ENCODE assay signal across 23 cellular contexts in the genomic region with DNA sequence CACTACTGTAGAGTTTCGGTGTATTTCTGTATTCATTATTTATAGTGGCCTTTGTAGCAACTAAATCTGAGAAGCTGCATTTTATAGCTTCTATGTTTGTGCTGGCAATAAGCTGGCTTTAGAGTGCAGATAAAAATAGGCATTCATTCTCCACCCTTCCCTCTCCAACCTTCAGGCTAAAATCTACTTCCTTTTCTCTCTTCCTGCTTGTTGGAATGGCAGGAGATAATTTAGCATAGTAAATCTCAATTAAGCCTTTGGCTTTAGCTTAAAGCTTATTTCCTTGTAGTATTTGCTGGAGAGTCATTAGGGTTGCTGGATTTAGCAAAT. TPM values are rescaled to one million over a fixed set of nuclear protein-coding genes. Genes with fewer than 3 reads are reported as not detected.
DNase-seq lines count a peak whose midpoint lies in the region; ATAC-seq and TF ChIP-seq lines count a peak whose summit lies in the region.
"Had no signal": no experiment of that assay in that cellular context is flagged by ENCODE, and none has a peak within 500 bp of the region (broad histone marks: within the 10 kb centered on the region; RNA-seq: fewer than 3 reads in every experiment).

No MANE protein-coding gene starts in this region.

- no peak overlapping the region for H2BK15ac ChIP-seq in mesenchymal stem cell (ENCODE audit: low read depth, poor library complexity, severe bottlenecking)

- no peaks in the 10 kb centered on the region for H3K9me2 ChIP-seq in hepatocyte (replicated peaks; ENCODE audit: insufficient read depth)

- H3K4me3 ChIP-seq in hepatocyte (no peak overlapping the region), spleen (no peak overlapping the region), mesenchymal stem cell (ENCODE audit: insufficient read depth in 1 of 2, low read depth in 1 of 2, low read length in 2 of 2) (no peak overlapping the region)
- H3K4me3 ChIP-seq in CD8-positive, alpha-beta T cell (ENCODE audit: low read depth, low read length) = no peak overlapping the region
- H3K4me3 ChIP-seq: adrenal gland, GM12878, right lobe of liver, upper lobe of left lung had no signal

- no peak overlapping the region for H2BK120ac ChIP-seq in mesenchymal stem cell (ENCODE audit: low read depth, low read length)

- no peak overlapping the region for H2BK5ac ChIP-seq in mesenchymal stem cell (ENCODE audit: low read depth, low read length, poor library complexity, severe bottlenecking)

- CTCF ChIA-PET in CD8-positive, alpha-beta T cell (lab: Charles Lee) = interaction anchor here (0.7 kb wide), 1 partner anchor 22 kb away, joined by 3 read pairs; no protein-coding TSS in a partner anchor

- no peak overlapping the region for H3K4me3 Mint-ChIP-seq in CD8-positive, alpha-beta T cell
- H3K4me3 Mint-ChIP-seq: T-helper 1 cell treated with Interleukin-12 subunit alpha and Interleukin-12 subunit beta and Interleukin-4 antibody, amounts not matched to agents 30 μg/mL and 1 μg/mL, for 36 hours had no signal

- DNase-seq in NCI-H2196 (lab: John Stamatoyannopoulos, UW; ENCODE audit: unreplicated experiment) (peak; percentile 13), NCI-H2196 treated with DMSO at 0.1 percent for 48 hours (lab: John Stamatoyannopoulos, UW; ENCODE audit: unreplicated experiment) (no peak), NCI-H82 (lab: John Stamatoyannopoulos, UW) (peak; percentile 41), hepatocyte (ENCODE audit: low spot score) (no peak), spleen (no peak), Kasumi-1 (lab: John Stamatoyannopoulos, UW) (no peak), mesenchymal stem cell (no peak)
- no peak for DNase-seq in CD8-positive, alpha-beta T cell
- DNase-seq: 8988T; activated CD4-positive, alpha-beta T cell treated with anti-CD3 and anti-CD28 coated beads, Interleukin-2, amount 50 U/mL, for 4 hours; activated gamma-delta T cell; adrenal gland; BE2C; effector CD4-positive, alpha-beta T cell; NCI-H1694 treated with DMSO at 0.1 percent for 48 hours; right lobe of liver; SIG-M5; stimulated activated CD4-positive, alpha-beta T cell treated with anti-CD3 and anti-CD28 coated beads, Interleukin-2, amount 100 ng/mL, for 24 hours; stimulated activated naive CD8-positive, alpha-beta T cell treated with anti-CD3 and anti-CD28 coated beads, Interleukin-15, Interleukin-2, amounts not matched to agents 100 U/mL and 50 U/mL, for 24 hours; WERI-Rb-1 had no signal

- peak overlapping the region; percentile 45 for H3K4me2 ChIP-seq in hepatocyte
- H3K4me2 ChIP-seq in mesenchymal stem cell (ENCODE audit: low read length, poor library complexity, severe bottlenecking) = no peak overlapping the region

- H3K9me3 Mint-ChIP-seq in CD8-positive, alpha-beta T cell = no peaks in the 10 kb centered on the region
- H3K9me3 Mint-ChIP-seq: T-helper 1 cell treated with Interleukin-12 subunit alpha and Interleukin-12 subunit beta and Interleukin-4 antibody, amounts not matched to agents 30 μg/mL and 1 μg/mL, for 36 hours had no signal

- H3K4ac ChIP-seq in mesenchymal stem cell (ENCODE audit: low read depth in 1 of 2, low read length in 2 of 2) = no peak overlapping the region

- no peak overlapping the region for H4K8ac ChIP-seq in mesenchymal stem cell (ENCODE audit: low read length)

- H3K14ac ChIP-seq in mesenchymal stem cell (ENCODE audit: low read length in 2 of 2) = no peak overlapping the region

- no peak overlapping the region for H2BK12ac ChIP-seq in mesenchymal stem cell (ENCODE audit: low read length in 2 of 2)

- no peak for TF ChIP-seq POLR2A in spleen (IDR thresholded peaks at IDR 0.05)

- peaks cover 10% of the 10 kb centered on the region for H3K4me1 Mint-ChIP-seq in CD8-positive, alpha-beta T cell (ENCODE audit: low read depth)

- no peak overlapping the region for H3K27ac ChIP-seq in hepatocyte
- peak overlapping the region; percentile 6 to 77 (median 64) for H3K27ac ChIP-seq in spleen
- H3K27ac ChIP-seq in mesenchymal stem cell (ENCODE audit: low read length, poor library complexity, severe bottlenecking) = no peak overlapping the region
- no peak overlapping the region for H3K27ac ChIP-seq in CD8-positive, alpha-beta T cell (ENCODE audit: low read depth, low read length)
- H3K27ac ChIP-seq: right lobe of liver, upper lobe of left lung, WERI-Rb-1 had no signal

- intact Hi-C loops in spleen (cut with DNase I; ENCODE audit: low total_unique reads) = no loop called here
- intact Hi-C loops in CD8-positive, alpha-beta T cell (cut with DNase I, micrococcal nuclease) = no loop called here

- H4K20me1 ChIP-seq in hepatocyte (ENCODE audit: insufficient read depth, poor library complexity, severe bottlenecking) = no peaks in the 10 kb centered on the region

- H2AFZ ChIP-seq in hepatocyte (no peak overlapping the region), mesenchymal stem cell (ENCODE audit: low read depth, low read length) (no peak overlapping the region)

- no peak overlapping the region for H3K27ac Mint-ChIP-seq in CD8-positive, alpha-beta T cell
- H3K27ac Mint-ChIP-seq: T-helper 1 cell treated with Interleukin-12 subunit alpha and Interleukin-12 subunit beta and Interleukin-4 antibody, amounts not matched to agents 30 μg/mL and 1 μg/mL, for 36 hours had no signal

- H3K4me1 ChIP-seq in hepatocyte (ENCODE audit: insufficient read depth) (peaks cover 21% of the 10 kb centered on the region), spleen (peaks cover 6 to 70% (median 41%) of the 10 kb centered on the region in 6 donors), mesenchymal stem cell (ENCODE audit: control insufficient read depth, insufficient read depth, low read depth, low read length) (no peaks in the 10 kb centered on the region)
- no peaks in the 10 kb centered on the region for H3K4me1 ChIP-seq in CD8-positive, alpha-beta T cell (ENCODE audit: insufficient read depth, low read length)
- H3K4me1 ChIP-seq: BE2C had no signal

- no peak for TF ChIP-seq CTCF in hepatocyte (IDR thresholded peaks at IDR 0.05; ENCODE audit: poor library complexity)
- no peak for TF ChIP-seq CTCF in spleen (IDR thresholded peaks at IDR 0.05 in 8 of 11, conservative IDR thresholded peaks at IDR 0.05 in 3 of 11)
- no peak for TF ChIP-seq CTCF in CD8-positive, alpha-beta T cell (IDR thresholded peaks at IDR 0.05)

- no peak overlapping the region for H3K18ac ChIP-seq in mesenchymal stem cell (ENCODE audit: low read depth in 1 of 2, low read length in 2 of 2)

- H2AK5ac ChIP-seq in mesenchymal stem cell (ENCODE audit: low read length, severe bottlenecking) = no peak overlapping the region

- POLR2A ChIA-PET in CD8-positive, alpha-beta T cell (lab: Charles Lee) = no interaction called here

- 35% methylated on average over 1 of the region's 1 CpG for WGBS in hepatocyte (ENCODE audit: low lambda C conversion rate, missing lambda C conversion rate)
- WGBS in spleen, 5 donors = 55 to 73% (median 64%) methylated on average over 1 of the region's 1 CpG
- WGBS in mesenchymal stem cell = no CpG with 5 or more reads among the region's 1 CpG

- no peak overlapping the region for H3K23ac ChIP-seq in mesenchymal stem cell (ENCODE audit: low read length in 2 of 2)

- H3K9me3 ChIP-seq in hepatocyte (ENCODE audit: low read depth) (no peaks in the 10 kb centered on the region), spleen (no peaks in the 10 kb centered on the region), mesenchymal stem cell (ENCODE audit: control insufficient read depth, low read length) (no peaks in the 10 kb centered on the region)
- no peaks in the 10 kb centered on the region for H3K9me3 ChIP-seq in CD8-positive, alpha-beta T cell (ENCODE audit: low read length)
- H3K9me3 ChIP-seq: adrenal gland, BE2C, right lobe of liver, upper lobe of left lung had no signal

- no peaks in the 10 kb centered on the region for H3K79me2 ChIP-seq in hepatocyte

- no peaks in the 10 kb centered on the region for H3K79me1 ChIP-seq in mesenchymal stem cell (replicated peaks; ENCODE audit: low read length, poor library complexity, severe bottlenecking)

- ATAC-seq in CD8-positive, alpha-beta T cell = no peak
- ATAC-seq: GM12878; stimulated activated naive CD8-positive, alpha-beta T cell treated with anti-CD3 and anti-CD28 coated beads, Interleukin-15, Interleukin-2, amounts not matched to agents 100 U/mL and 50 U/mL, for 24 hours had no signal

- H3K36me3 Mint-ChIP-seq in CD8-positive, alpha-beta T cell = no peaks in the 10 kb centered on the region

- peaks cover 9% of the 10 kb centered on the region for H3K27me3 Mint-ChIP-seq in CD8-positive, alpha-beta T cell (ENCODE audit: low read depth)

- H3K36me3 ChIP-seq in hepatocyte (replicated peaks; ENCODE audit: insufficient read depth, low read depth) (no peaks in the 10 kb centered on the region), spleen (no peaks in the 10 kb centered on the region), mesenchymal stem cell (ENCODE audit: control insufficient read depth in 1 of 2, insufficient read depth in 2 of 2, low read depth in 1 of 2, low read length in 2 of 2) (no peaks in the 10 kb centered on the region)
- no peaks in the 10 kb centered on the region for H3K36me3 ChIP-seq in CD8-positive, alpha-beta T cell (ENCODE audit: insufficient read depth, low read length)
- H3K36me3 ChIP-seq: adrenal gland, BE2C, right lobe of liver, upper lobe of left lung, WERI-Rb-1 had no signal

- no peak overlapping the region for H4K91ac ChIP-seq in mesenchymal stem cell (ENCODE audit: low read length)

- no peak overlapping the region for H3K9ac ChIP-seq in mesenchymal stem cell (ENCODE audit: low read length)

- H3K27me3 ChIP-seq in hepatocyte (no peaks in the 10 kb centered on the region), spleen (replicated peaks in 1 of 7) (no peaks in the 10 kb centered on the region), mesenchymal stem cell (ENCODE audit: control insufficient read depth in 1 of 2, insufficient read depth in 1 of 2, low read length in 2 of 2) (peaks cover 0 to 9% of the 10 kb centered on the region in 2 experiments)
- H3K27me3 ChIP-seq in CD8-positive, alpha-beta T cell (ENCODE audit: insufficient read depth, low read length) = no peaks in the 10 kb centered on the region
- H3K27me3 ChIP-seq: adrenal gland, right lobe of liver, upper lobe of left lung had no signal

RNA-seq across cellular contexts. Expression of gene CPVL, which starts 58.5 kb away (rescaled TPM):
- 26.2 and 36.6 TPM in 2 replicates for total RNA-seq in hepatocyte
- 36.3 and 36.4 TPM in 2 replicates for polyA plus RNA-seq in hepatocyte
- 100 to 1,000 TPM; 107 to 259 (median 141) TPM for total RNA-seq in spleen
- polyA plus RNA-seq in spleen = 10 to 100 TPM; 18.7 to 33.6 (median 30.8) TPM
- polyA plus RNA-seq in mesenchymal stem cell (2013, experiment 1 of 2) = 1.1 TPM
- 1.2 TPM for polyA plus RNA-seq in mesenchymal stem cell (2013, experiment 2 of 2)
- total RNA-seq in CD8-positive, alpha-beta T cell = under 1 TPM in 1 of 2 experiments, not detected in 1; 0.50 TPM
- polyA plus RNA-seq: GM12878 had no signal

Comparison
In these comparisons a context has a peak if more than half of its experiments do, and no peak if none do; other contexts are left out.
1. DNase-seq: peak in NCI-H2196 (single experiment) and NCI-H82 (single experiment); none in NCI-H2196 treated with DMSO at 0.1 percent for 48 hours (single experiment), hepatocyte (single experiment), spleen (single experiment), Kasumi-1 (0 of 2), mesenchymal stem cell (single experiment) and CD8-positive, alpha-beta T cell (0 of 7).
2. H3K27ac ChIP-seq: peak in spleen (8 of 8); none in hepatocyte (single experiment), mesenchymal stem cell (single experiment) and CD8-positive, alpha-beta T cell (single experiment).
3. RNA of gene CPVL, which starts 58.5 kb away (total RNA-seq): 107 to 259 TPM in spleen and 26.2 to 36.6 TPM in hepatocyte; 0.50 TPM in CD8-positive, alpha-beta T cell; every median in the first group is over 10 times any median in the second.